Comparison of ENCODE assay signal across 26 cellular contexts in genomic region chr4:56314207-56314915, GRCh38.
"Had no signal": no experiment of that assay in that cellular context is flagged by ENCODE, and none has a peak within 500 bp of the region (broad histone marks: within the 10 kb centered on the region; RNA-seq: fewer than 3 reads in every experiment).

No MANE protein-coding gene starts in this region.

- H3K27me3 ChIP-seq: brain microvascular endothelial cell, heart left ventricle, left lung, pancreas, sigmoid colon, suprapubic skin, tibial nerve had no signal

- H3K4me3 ChIP-seq: heart left ventricle, left lung, lower lobe of right lung, pancreas, psoas muscle, sigmoid colon, suprapubic skin, tibial nerve had no signal

- H3K9me3 Mint-ChIP-seq: natural killer cell had no signal

- H3K36me3 ChIP-seq: brain microvascular endothelial cell, heart left ventricle, left lung, lower lobe of right lung, pancreas, sigmoid colon, suprapubic skin had no signal

- H3K4me1 ChIP-seq: heart left ventricle, left lung, lower lobe of right lung, pancreas, psoas muscle, sigmoid colon, suprapubic skin, tibial nerve had no signal

- DNase-seq: activated gamma-delta T cell treated with Interleukin-2 at 50 U/mL for 16 hours; activated naive CD4-positive, alpha-beta T cell treated with anti-CD3 and anti-CD28 coated beads, Interleukin-2, amount 50 U/mL, for 16 hours; activated T-cell treated with anti-CD3 and anti-CD28 coated beads, Interleukin-2, amount 50 U/mL, for 1 hour; amniotic stem cell; brain microvascular endothelial cell; cortex of kidney; effector memory CD8-positive, alpha-beta T cell; foreskin fibroblast; heart left ventricle; hypothalamus; kidney glomerular epithelial cell; lower lobe of right lung; mesendoderm; natural killer cell; psoas muscle; sigmoid colon; small intestine; stimulated activated CD4-positive, alpha-beta T cell treated with anti-CD3 and anti-CD28 coated beads, Interleukin-4, amount 100 ng/mL, for 24 hours; SW 1271; T-helper 17 cell; T1000 had no signal

- H3K4me3 Mint-ChIP-seq: effector memory CD8-positive, alpha-beta T cell; natural killer cell; stimulated activated memory B cell treated with anti-CD40 and anti-IgM and Interleukin-4, amounts not matched to agents 10 μg/mL and 1 μg/mL and 100 μg/mL, for 72 hours; T-helper 17 cell had no signal

- H3K27ac Mint-ChIP-seq: effector memory CD8-positive, alpha-beta T cell; natural killer cell; stimulated activated memory B cell treated with anti-CD40 and anti-IgM and Interleukin-4, amounts not matched to agents 10 μg/mL and 1 μg/mL and 100 μg/mL, for 72 hours; T-helper 17 cell had no signal

- H3K27me3 Mint-ChIP-seq: stimulated activated memory B cell treated with anti-CD40 and anti-IgM and Interleukin-4, amounts not matched to agents 10 μg/mL and 1 μg/mL and 100 μg/mL, for 72 hours had no signal

- H3K9me3 ChIP-seq: heart left ventricle, left lung, lower lobe of right lung, pancreas, psoas muscle, sigmoid colon, suprapubic skin, tibial nerve had no signal

- H3K4me1 Mint-ChIP-seq: natural killer cell; stimulated activated memory B cell treated with anti-CD40 and anti-IgM and Interleukin-4, amounts not matched to agents 10 μg/mL and 1 μg/mL and 100 μg/mL, for 72 hours; T-helper 17 cell had no signal

- H3K27ac ChIP-seq: brain microvascular endothelial cell, heart left ventricle, left lung, lower lobe of right lung, pancreas, psoas muscle, sigmoid colon, suprapubic skin, tibial nerve had no signal

- ATAC-seq: effector memory CD8-positive, alpha-beta T cell; heart left ventricle; left lung; lower lobe of right lung; natural killer cell; pancreas; psoas muscle; stimulated activated memory B cell treated with anti-CD40 and anti-IgM and Interleukin-4, amounts not matched to agents 10 μg/mL and 1 μg/mL and 100 μg/mL, for 72 hours; T-helper 17 cell had no signal

- H3K36me3 Mint-ChIP-seq: natural killer cell had no signal
